ENCODE assay signal across 8 cellular contexts in genomic region chr1:75233302-75233929, GRCh38.
DNase-seq lines count a peak whose midpoint lies in the region; ATAC-seq and TF ChIP-seq lines count a peak whose summit lies in the region.

No MANE protein-coding gene starts in this region.

- no peak overlapping the region for H2BK20ac ChIP-seq in IMR-90 (ENCODE audit: low read depth, low read length)

- H2BK120ac ChIP-seq in IMR-90 (ENCODE audit: low read depth, low read length): no peak overlapping the region

- no peaks in the 10 kb centered on the region for H3K79me1 ChIP-seq in IMR-90 (ENCODE audit: low read depth in 1 of 2, low read length in 2 of 2)

- no peak overlapping the region for H3K4me3 Mint-ChIP-seq in GM23338
- no peak overlapping the region for H3K4me3 Mint-ChIP-seq in activated naive CD4-positive, alpha-beta T cell treated with anti-CD3 and anti-CD28 coated beads, Interleukin-2, amount 10 ng/mL, durations not matched to agents 7 days and 5 days

- no peak overlapping the region for H3K4me2 ChIP-seq in GM23338
- H3K4me2 ChIP-seq in IMR-90 (ENCODE audit: low read depth, low read length): no peak overlapping the region

- no peak overlapping the region for H3K23ac ChIP-seq in IMR-90 (ENCODE audit: low read depth, low read length)

- no peaks in the 10 kb centered on the region for H3K9me3 Mint-ChIP-seq in GM23338
- no peaks in the 10 kb centered on the region for H3K9me3 Mint-ChIP-seq in activated naive CD4-positive, alpha-beta T cell treated with anti-CD3 and anti-CD28 coated beads, Interleukin-2, amount 10 ng/mL, durations not matched to agents 7 days and 5 days

- peak; percentile 63 for TF ChIP-seq CTCF in cardiac muscle cell (IDR thresholded peaks at IDR 0.05; ENCODE audit: low read depth, low read length)
- peak; percentile 83 to 92 for TF ChIP-seq CTCF in GM23338 (conservative IDR thresholded peaks at IDR 0.05; ENCODE audit: low read depth in 2 of 2)
- peak; percentile 55 for TF ChIP-seq CTCF in IMR-90 (conservative IDR thresholded peaks at IDR 0.05; ENCODE audit: low read depth, low read length)
- TF ChIP-seq CTCF in fibroblast of mammary gland (conservative IDR thresholded peaks at IDR 0.05; ENCODE audit: control insufficient read depth, insufficient read depth, low read depth, low read length): peak; percentile 66

- no peaks in the 10 kb centered on the region for H3K9me1 ChIP-seq in IMR-90 (ENCODE audit: insufficient read depth, low read length)

- H3F3A ChIP-seq in GM23338 (replicated peaks; ENCODE audit: low read depth): no peaks in the 10 kb centered on the region

- no peak overlapping the region for H2AK9ac ChIP-seq in IMR-90 (replicated peaks; ENCODE audit: low read depth, low read length, poor library complexity)

- H4K20me1 ChIP-seq in GM23338 (replicated peaks; ENCODE audit: insufficient read depth): no peaks in the 10 kb centered on the region
- H4K20me1 ChIP-seq in IMR-90 (ENCODE audit: insufficient read depth, low read length): no peaks in the 10 kb centered on the region

- DNase-seq in cardiac muscle cell (ENCODE audit: low read depth in 1 of 2, low spot score in 1 of 2) (peak; percentile 37 to 60), cardiac septum (ENCODE audit: low spot score) (no peak), GM23338 (ENCODE audit: low spot score) (peak; percentile 70), IMR-90 (peak; percentile 2), RPMI8226 (peak; percentile 37), fibroblast of mammary gland (ENCODE audit: low read depth) (peak; percentile 15), retina (peak; percentile 33)
- DNase-seq in activated naive CD4-positive, alpha-beta T cell treated with anti-CD3 and anti-CD28 coated beads, Interleukin-2, amount 10 ng/mL, durations not matched to agents 7 days and 5 days: no peak

- ATAC-seq in GM23338 (peak; percentile 80), IMR-90 (ENCODE audit: low read depth) (0 out of 2 replicates have a peak, but pooled peaks have one; percentile 54)

- no peak overlapping the region for H4K5ac ChIP-seq in IMR-90 (ENCODE audit: low read depth, low read length)

- WGBS in IMR-90 (ENCODE audit: extremely low coverage in 2 of 2, insufficient read length in 1 of 2), 2 experiments: 3% methylated on average over 3 of the region's 11 CpGs; no CpG with 5 or more reads in 1 of the 2 experiments

- no peak overlapping the region for H3K4me3 ChIP-seq in cardiac muscle cell
- H3K4me3 ChIP-seq in GM23338: no peak overlapping the region
- H3K4me3 ChIP-seq in IMR-90 (ENCODE audit: insufficient read depth, low read depth, low read length): no peak overlapping the region
- H3K4me3 ChIP-seq in fibroblast of mammary gland (ENCODE audit: control insufficient read depth, low read depth, low read length): no peak overlapping the region

- BruUV-seq in IMR-90 (replicated peaks; lab: Mats Ljungman, UMichigan): no TSS peak

- peak; percentile 29; the same call in 1 of the 2 replicates for TF ChIP-seq RAD21 in IMR-90 (IDR thresholded peaks at IDR 0.05; ENCODE audit: low read length)

- no peak overlapping the region for H3K27ac Mint-ChIP-seq in GM23338
- H3K27ac Mint-ChIP-seq in activated naive CD4-positive, alpha-beta T cell treated with anti-CD3 and anti-CD28 coated beads, Interleukin-2, amount 10 ng/mL, durations not matched to agents 7 days and 5 days: no peak overlapping the region

- no peak overlapping the region for H4K91ac ChIP-seq in IMR-90 (ENCODE audit: insufficient read depth, low read depth, low read length)

- POLR2A ChIA-PET in IMR-90 (lab: Charles Lee; ENCODE audit: unreplicated experiment): no interaction called here

- no peak overlapping the region for H2AFZ ChIP-seq in GM23338
- no peak overlapping the region for H2AFZ ChIP-seq in IMR-90 (replicated peaks; ENCODE audit: low read length, poor library complexity)

- H3K4me1 Mint-ChIP-seq in GM23338: no peaks in the 10 kb centered on the region
- no peaks in the 10 kb centered on the region for H3K4me1 Mint-ChIP-seq in activated naive CD4-positive, alpha-beta T cell treated with anti-CD3 and anti-CD28 coated beads, Interleukin-2, amount 10 ng/mL, durations not matched to agents 7 days and 5 days

- no peaks in the 10 kb centered on the region for H3K36me3 ChIP-seq in cardiac muscle cell
- H3K36me3 ChIP-seq in GM23338 (ENCODE audit: insufficient read depth): no peaks in the 10 kb centered on the region
- no peaks in the 10 kb centered on the region for H3K36me3 ChIP-seq in IMR-90 (ENCODE audit: control insufficient read depth, insufficient read depth, low read length)

- no peak overlapping the region for H3K27ac ChIP-seq in cardiac muscle cell
- no peak overlapping the region for H3K27ac ChIP-seq in GM23338 (ENCODE audit: low read depth)
- no peak overlapping the region for H3K27ac ChIP-seq in IMR-90 (ENCODE audit: insufficient read depth, low read length)

- H3K56ac ChIP-seq in IMR-90 (ENCODE audit: extremely low read depth, insufficient read depth, low read length): no peak overlapping the region

- no peak overlapping the region for H3K18ac ChIP-seq in IMR-90 (ENCODE audit: low read depth, low read length)

- H3K9me3 ChIP-seq in cardiac muscle cell (ENCODE audit: low read depth) (no peaks in the 10 kb centered on the region), IMR-90 (ENCODE audit: control insufficient read depth, insufficient read depth, low read length) (no peaks in the 10 kb centered on the region)

- no peaks in the 10 kb centered on the region for H3K79me2 ChIP-seq in GM23338 (replicated peaks; ENCODE audit: insufficient read depth)

- H3K36me3 Mint-ChIP-seq in GM23338 (ENCODE audit: low read depth): no peaks in the 10 kb centered on the region
- no peaks in the 10 kb centered on the region for H3K36me3 Mint-ChIP-seq in activated naive CD4-positive, alpha-beta T cell treated with anti-CD3 and anti-CD28 coated beads, Interleukin-2, amount 10 ng/mL, durations not matched to agents 7 days and 5 days

- H2BK15ac ChIP-seq in IMR-90 (ENCODE audit: low read depth, low read length): no peak overlapping the region

- H3K27me3 ChIP-seq in cardiac muscle cell (no peaks in the 10 kb centered on the region), GM23338 (ENCODE audit: insufficient read depth) (no peaks in the 10 kb centered on the region), IMR-90 (ENCODE audit: control insufficient read depth, insufficient read depth, low read length) (no peaks in the 10 kb centered on the region)

- no peaks in the 10 kb centered on the region for H3K27me3 Mint-ChIP-seq in GM23338 (ENCODE audit: insufficient read depth, low read depth, poor library complexity)
- no peaks in the 10 kb centered on the region for H3K27me3 Mint-ChIP-seq in activated naive CD4-positive, alpha-beta T cell treated with anti-CD3 and anti-CD28 coated beads, Interleukin-2, amount 10 ng/mL, durations not matched to agents 7 days and 5 days

- no peak overlapping the region for H3K4ac ChIP-seq in IMR-90 (ENCODE audit: low read depth, low read length)

- H3K14ac ChIP-seq in IMR-90 (replicated peaks; ENCODE audit: low read depth, low read length): no peak overlapping the region

- no peak overlapping the region for H4K8ac ChIP-seq in IMR-90 (ENCODE audit: low read depth in 2 of 2, low read length in 2 of 2)

- CTCF ChIA-PET in IMR-90 (lab: Yijun Ruan, JAX): interaction anchor here (0.6 to 1.1 kb wide), 2 partner anchors 10 to 15 kb away, joined by 3 read pairs; no protein-coding TSS in a partner anchor
- CTCF ChIA-PET in activated naive CD4-positive, alpha-beta T cell treated with anti-CD3 and anti-CD28 coated beads, Interleukin-2, amount 10 ng/mL, durations not matched to agents 7 days and 5 days (lab: Charles Lee): interaction anchor here (0.9 kb wide), 1 partner anchor 32 kb away, joined by 4 read pairs; no protein-coding TSS in a partner anchor

- intact Hi-C loops in cardiac septum (cut with DNase I) (no loop called here), IMR-90 (cut with micrococcal nuclease) (no loop called here)

- no peak for TF ChIP-seq POLR2A in IMR-90 (IDR thresholded peaks at IDR 0.05; ENCODE audit: low read depth, low read length)

- in situ Hi-C loops in IMR-90 (cut with MboI; ENCODE audit: low sequenced_read_pairs): no loop called here

- H2BK5ac ChIP-seq in IMR-90 (ENCODE audit: low read depth, low read length, poor library complexity, severe bottlenecking): no peak overlapping the region

- no peak overlapping the region for H2AK5ac ChIP-seq in IMR-90 (ENCODE audit: low read depth, low read length)

- dilution Hi-C loops in IMR-90 (cut with HindIII; ENCODE audit: low sequenced_read_pairs, unreplicated experiment): no loop called here

- H3K4me1 ChIP-seq in cardiac muscle cell (ENCODE audit: low read depth): no peaks in the 10 kb centered on the region
- H3K4me1 ChIP-seq in GM23338 (ENCODE audit: insufficient read depth): no peaks in the 10 kb centered on the region
- no peaks in the 10 kb centered on the region for H3K4me1 ChIP-seq in IMR-90 (ENCODE audit: control insufficient read depth, insufficient read depth, low read length)

- no peak overlapping the region for H3K9ac ChIP-seq in IMR-90 (ENCODE audit: low read depth, low read length)

- H3K9me2 ChIP-seq in GM23338 (ENCODE audit: insufficient read depth): no peaks in the 10 kb centered on the region

TF ChIP-seq in GM23338, 12 proteins besides CTCF, POLR2A, EP300 and RAD21 (continues in another document):
- TF ChIP-seq EZH2 (IDR thresholded peaks at IDR 0.05; ENCODE audit: low read depth, unreplicated experiment) (no peak), ZNF114 (CRISPR knock-in tag; IDR thresholded peaks at IDR 0.05) (no peak), JUNB (IDR thresholded peaks at IDR 0.05; ENCODE audit: unreplicated experiment) (no peak), STAT1 (IDR thresholded peaks at IDR 0.05; ENCODE audit: unreplicated experiment) (no peak), POLR2AphosphoS5 (IDR thresholded peaks at IDR 0.05; ENCODE audit: low read depth) (no peak)

TF ChIP-seq in IMR-90, 13 proteins besides CTCF, POLR2A, EP300 and RAD21:
- TF ChIP-seq MXI1 (IDR thresholded peaks at IDR 0.05; ENCODE audit: borderline replicate concordance, low read depth, low read length): no peak
- no peak for TF ChIP-seq BHLHE40 (IDR thresholded peaks at IDR 0.05; ENCODE audit: low read depth, low read length)
- TF ChIP-seq USF2 (IDR thresholded peaks at IDR 0.05; ENCODE audit: low read depth, low read length): no peak
- TF ChIP-seq CHD1 (IDR thresholded peaks at IDR 0.05; ENCODE audit: low read depth, low read length): no peak

Comparison
In these comparisons a context has a peak if more than half of its experiments do, and no peak if none do; other contexts are left out.
1. DNase-seq: peak in cardiac muscle cell (2 of 2), GM23338 (single experiment), IMR-90 (single experiment), RPMI8226 (single experiment), fibroblast of mammary gland (single experiment) and retina (single experiment); none in cardiac septum (single experiment) and activated naive CD4-positive, alpha-beta T cell treated with anti-CD3 and anti-CD28 coated beads, Interleukin-2, amount 10 ng/mL, durations not matched to agents 7 days and 5 days (single experiment).
2. Peak in every context shown above with its lines, with median percentiles within 50 percentile points of each other: CTCF ChIP-seq.